ENCODE assay signal across 1 cellular context in genomic region chr14:53381879-53382278, GRCh38.
TF ChIP-seq lines count a peak whose summit lies in the region.

No MANE protein-coding gene starts in this region.

TF ChIP-seq in IMR-90, 13 proteins besides CTCF, POLR2A, EP300 and RAD21:
- TF ChIP-seq USF2 (IDR thresholded peaks at IDR 0.05; ENCODE audit: low read depth, low read length), result no peak
- TF ChIP-seq FOS (IDR thresholded peaks at IDR 0.05; ENCODE audit: low read depth, low read length), result no peak
- TF ChIP-seq SMC3 (IDR thresholded peaks at IDR 0.05; ENCODE audit: low read depth, low read length), result no peak
- no peak for TF ChIP-seq CHD1 (IDR thresholded peaks at IDR 0.05; ENCODE audit: low read depth, low read length)
- no peak for TF ChIP-seq NFE2L2 (IDR thresholded peaks at IDR 0.05; ENCODE audit: low read depth, low read length)
- no peak for TF ChIP-seq CEBPB (IDR thresholded peaks at IDR 0.05; ENCODE audit: low read depth, low read length)
- TF ChIP-seq MXI1 (IDR thresholded peaks at IDR 0.05; ENCODE audit: borderline replicate concordance, low read depth, low read length), result no peak
- no peak for TF ChIP-seq RFX5 (IDR thresholded peaks at IDR 0.05; ENCODE audit: low read depth, low read length)
- TF ChIP-seq MAFK (IDR thresholded peaks at IDR 0.05; ENCODE audit: low read depth, low read length), result no peak
